ENCODE assay signal across 8 cellular contexts in the genomic region with DNA sequence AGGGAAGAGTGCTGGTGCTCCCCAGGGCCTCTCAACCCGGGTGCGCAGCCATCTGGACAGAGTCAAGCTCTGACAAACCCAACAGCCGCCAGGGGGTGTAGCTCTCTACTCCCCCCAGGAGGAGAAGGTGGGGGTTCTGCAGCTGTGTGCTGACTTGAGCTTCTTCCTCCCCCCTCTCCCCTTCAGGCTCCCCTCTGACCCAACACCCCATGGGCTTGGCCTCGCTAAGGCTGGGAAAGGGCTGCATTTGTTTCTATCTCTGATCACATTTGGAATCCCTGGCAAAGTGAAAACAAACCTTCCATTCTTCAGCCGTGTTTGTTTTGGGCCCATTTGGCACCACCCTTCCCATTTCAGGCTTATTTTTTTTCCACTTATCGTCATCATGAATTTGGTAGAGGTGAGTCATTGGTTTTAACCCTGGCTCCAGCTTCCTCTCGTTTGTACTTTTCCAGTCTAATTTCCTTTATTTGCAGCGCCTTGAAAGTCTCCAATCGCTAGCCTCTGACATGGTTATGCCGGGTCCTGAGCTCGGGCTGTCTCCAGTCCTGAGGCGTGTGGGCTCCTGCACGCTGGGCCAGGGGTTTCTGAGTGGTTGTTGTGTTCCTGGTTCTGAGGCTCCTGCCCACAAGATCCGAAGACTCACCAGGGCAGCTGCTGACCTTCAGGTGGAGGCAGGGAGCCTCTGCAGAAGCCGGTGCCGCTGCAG. TPM values are rescaled to one million over a fixed set of nuclear protein-coding genes. Genes with fewer than 3 reads are reported as not detected.
DNase-seq lines count a peak whose midpoint lies in the region; ATAC-seq, FAIRE-seq and TF ChIP-seq lines count a peak whose summit lies in the region.

No MANE protein-coding gene starts in this region.

- peaks cover 20% of the 10 kb centered on the region for H3K4me1 Mint-ChIP-seq in T-helper 17 cell

- FAIRE-seq in kidney (lab: Jason Lieb, UNC) = no peak

- peak; percentile 41 to 76 for ATAC-seq in upper lobe of left lung (ENCODE audit: low FRiP score in 2 of 2)
- ATAC-seq in HG02571 (IDR thresholded peaks at IDR 0.05; ENCODE audit: unreplicated experiment) = no peak
- no peak for ATAC-seq in T-helper 17 cell

- H3K9me3 ChIP-seq in kidney (ENCODE audit: control insufficient read depth in 1 of 2, low read length in 2 of 2) = no peaks in the 10 kb centered on the region
- H3K9me3 ChIP-seq in upper lobe of left lung = no peaks in the 10 kb centered on the region
- H3K9me3 ChIP-seq in T-helper 17 cell (ENCODE audit: control insufficient read depth, low read length, poor library complexity, severe bottlenecking) = no peaks in the 10 kb centered on the region

- TF ChIP-seq POLR2A in upper lobe of left lung (IDR thresholded peaks at IDR 0.05) = no peak

- intact Hi-C loops in kidney (cut with DNase I) = no loop called here

- WGBS in upper lobe of left lung, 2 donors = 75 to 79% methylated on average over 11 to 16 of the region's 16 CpGs

- H3K4me3 ChIP-seq in kidney (ENCODE audit: low read length in 2 of 2) = no peak overlapping the region
- H3K4me3 ChIP-seq in upper lobe of left lung = no peak overlapping the region

- H3K36me3 Mint-ChIP-seq in T-helper 17 cell (ENCODE audit: low read depth) = peaks cover 8% of the 10 kb centered on the region

- TF ChIP-seq EP300 in upper lobe of left lung (IDR thresholded peaks at IDR 0.05) = no peak

- H3K4me3 Mint-ChIP-seq in T-helper 17 cell = no peak overlapping the region

- peaks cover 0 to 4% of the 10 kb centered on the region in 2 donors for H3K4me1 ChIP-seq in kidney (ENCODE audit: control insufficient read depth in 1 of 2, insufficient read depth in 1 of 2, low read depth in 1 of 2, low read length in 2 of 2)
- H3K4me1 ChIP-seq in upper lobe of left lung = peaks cover 0 to 26% (median 19%) of the 10 kb centered on the region in 4 donors

- H3K27ac ChIP-seq in kidney (ENCODE audit: low read depth in 2 of 2, low read length in 2 of 2) (peak overlapping the region in 1 of 2 donors; percentile 51), upper lobe of left lung (peak overlapping the region in 3 of 4 donors; percentile 42 to 54 (median 43))

- no peak overlapping the region for H3K27ac Mint-ChIP-seq in T-helper 17 cell

- no peaks in the 10 kb centered on the region for H3K27me3 ChIP-seq in upper lobe of left lung

- DNase-seq in LHCN-M2 (ENCODE audit: low read depth) (peak; percentile 88), astrocyte of the hippocampus (ENCODE audit: low read depth, low spot score) (peak; percentile 92), kidney (peak; percentile 79), upper lobe of left lung (peak in 1 of 2 donors; percentile 58), T-helper 17 cell (no peak), SHP77 (lab: John Stamatoyannopoulos, UW) (no peak)
- no peak for DNase-seq in activated CD4-positive, alpha-beta T cell treated with anti-CD3 and anti-CD28 coated beads for 4 hours

- TF ChIP-seq CTCF in kidney (IDR thresholded peaks at IDR 0.05; ENCODE audit: borderline replicate concordance, extremely low read depth, insufficient read depth) (no peak), upper lobe of left lung (IDR thresholded peaks at IDR 0.05) (no peak)

- H3K36me3 ChIP-seq in kidney (ENCODE audit: control insufficient read depth in 1 of 2, insufficient read depth in 2 of 2, low read length in 2 of 2) (peaks cover 0 to 3% of the 10 kb centered on the region in 2 donors), upper lobe of left lung (peaks cover 0 to 9% (median under 1%) of the 10 kb centered on the region in 4 donors)

- no peak overlapping the region for H3K9ac ChIP-seq in kidney (ENCODE audit: low read length in 2 of 2)

- H3K27me3 Mint-ChIP-seq in T-helper 17 cell = no peaks in the 10 kb centered on the region

RNA-seq across cellular contexts. Expression of gene DAP, which starts 36.1 kb away (rescaled TPM):
- 45.0 and 62.7 TPM in 2 replicates for total RNA-seq in LHCN-M2 (2014; rRNA removed)
- polyA plus RNA-seq in LHCN-M2 (2012) = 161 TPM
- 133 TPM for total RNA-seq in kidney
- 123 TPM for polyA plus RNA-seq in kidney (ENCODE audit: insufficient read depth, low read depth, low replicate concordance)
- total RNA-seq in upper lobe of left lung = 100 to 1,000 TPM in 1 of 6 donors, 10 to 100 TPM in 5; 38.8 to 101 (median 77.6) TPM
- total RNA-seq in T-helper 17 cell = 10 to 100 TPM; 40.1 to 54.5 TPM

Comparison
In these comparisons a context has a peak if more than half of its experiments do, and no peak if none do; other contexts are left out.
1. DNase-seq: peak in LHCN-M2 (single experiment), astrocyte of the hippocampus (single experiment) and kidney (single experiment); none in T-helper 17 cell (0 of 3), activated CD4-positive, alpha-beta T cell treated with anti-CD3 and anti-CD28 coated beads for 4 hours (0 of 2) and SHP77 (0 of 2).
2. ATAC-seq: peak in upper lobe of left lung (2 of 2); none in HG02571 (single experiment) and T-helper 17 cell (single experiment).